Comparison of ENCODE assay signal across 29 cellular contexts in genomic region chr20:45630366-45630765, GRCh38. TPM values are rescaled to one million over a fixed set of nuclear protein-coding genes. Genes with fewer than 3 reads are reported as not detected.
"Had no signal": no experiment of that assay in that cellular context is flagged by ENCODE, and none has a peak within 500 bp of the region (broad histone marks: within the 10 kb centered on the region; RNA-seq: fewer than 3 reads in every experiment).

No MANE protein-coding gene starts in this region.

- FAIRE-seq: islet of Langerhans had no signal

- ATAC-seq: activated naive CD8-positive, alpha-beta T cell treated with anti-CD3 and anti-CD28 coated beads, Interleukin-2, amount 50 U/mL, for 24 hours had no signal

- H3K4me3 ChIP-seq: esophagus squamous epithelium, lung, sigmoid colon, thyroid gland, uterus had no signal

- DNase-seq: activated CD4-positive, alpha-beta T cell treated with anti-CD3 and anti-CD28 coated beads, Interleukin-2, amount 10 ng/mL, durations not matched to agents 7 days and 5 days; activated CD8-positive, alpha-beta memory T cell treated with anti-CD3 and anti-CD28 coated beads for 24 hours; activated CD8-positive, alpha-beta memory T cell treated with anti-CD3 and anti-CD28 coated beads, Interleukin-2, amount 50 U/mL, for 48 hours; activated effector memory CD4-positive, alpha-beta T cell treated with Interleukin-2 at 50 U/mL for 16 hours; activated naive CD4-positive, alpha-beta T cell treated with anti-CD3 and anti-CD28 coated beads, Interleukin-2, amount 10 ng/mL, durations not matched to agents 7 days and 5 days; activated naive CD8-positive, alpha-beta T cell treated with anti-CD3 and anti-CD28 coated beads, Interleukin-2, amount 50 U/mL, for 24 hours; activated T-cell treated with anti-CD3 and anti-CD28 coated beads, Interleukin-2, amount 50 U/mL, for 48 hours; aorta; effector CD8-positive, alpha-beta T cell; esophagus squamous epithelium; glutamatergic neuron; hippocampal formation; midbrain; nephron progenitor cell; nucleus accumbens; sigmoid colon; spleen; stimulated activated CD8-positive, alpha-beta memory T cell treated with anti-CD3 and anti-CD28 coated beads, Interleukin-4, amount 100 ng/mL, for 48 hours; stimulated activated naive CD4-positive, alpha-beta T cell; thyroid gland; uterus had no signal

- H3K9me3 ChIP-seq: esophagus squamous epithelium, sigmoid colon, thyroid gland, uterus had no signal

- H3K27ac ChIP-seq: esophagus squamous epithelium, foreskin keratinocyte, sigmoid colon, spleen, thyroid gland, uterus had no signal

- H3K4me1 ChIP-seq: esophagus squamous epithelium, foreskin keratinocyte, thyroid gland, uterus had no signal

- H3K27me3 ChIP-seq: sigmoid colon, thyroid gland, uterus had no signal

- H3K36me3 ChIP-seq: esophagus squamous epithelium, sigmoid colon, spleen, thyroid gland, uterus had no signal

RNA-seq across cellular contexts. Expression of gene WFDC9, which starts 0.7 kb away (rescaled TPM):
- total RNA-seq: activated CD4-positive, alpha-beta T cell treated with anti-CD3 and anti-CD28 coated beads, Interleukin-2, amount 10 ng/mL, durations not matched to agents 7 days and 5 days; aorta; cerebellum; esophagus squamous epithelium; foreskin keratinocyte; left lobe of liver; lung; myocyte; renal cortical epithelial cell; sigmoid colon; spleen; subcutaneous adipose tissue; thyroid gland; uterus had no signal
- polyA plus RNA-seq: aorta, foreskin keratinocyte, lung, sigmoid colon, spleen had no signal

RNA-seq across cellular contexts. Expression of gene WFDC10A, which starts 0.8 kb away (rescaled TPM):
- total RNA-seq: activated CD4-positive, alpha-beta T cell treated with anti-CD3 and anti-CD28 coated beads, Interleukin-2, amount 10 ng/mL, durations not matched to agents 7 days and 5 days; aorta; cerebellum; esophagus squamous epithelium; foreskin keratinocyte; left lobe of liver; lung; myocyte; renal cortical epithelial cell; sigmoid colon; spleen; subcutaneous adipose tissue; thyroid gland; uterus had no signal
- polyA plus RNA-seq: aorta, foreskin keratinocyte, lung, sigmoid colon, spleen had no signal

RNA-seq across cellular contexts. Expression of gene WFDC11, which starts 39.7 kb away (rescaled TPM):
- total RNA-seq: activated CD4-positive, alpha-beta T cell treated with anti-CD3 and anti-CD28 coated beads, Interleukin-2, amount 10 ng/mL, durations not matched to agents 7 days and 5 days; aorta; cerebellum; esophagus squamous epithelium; foreskin keratinocyte; left lobe of liver; lung; myocyte; renal cortical epithelial cell; sigmoid colon; spleen; subcutaneous adipose tissue; thyroid gland; uterus had no signal
- polyA plus RNA-seq: aorta, foreskin keratinocyte, lung, sigmoid colon, spleen had no signal

RNA-seq across cellular contexts. Expression of gene WFDC8, which starts 51.3 kb away (rescaled TPM):
- total RNA-seq: activated CD4-positive, alpha-beta T cell treated with anti-CD3 and anti-CD28 coated beads, Interleukin-2, amount 10 ng/mL, durations not matched to agents 7 days and 5 days; aorta; cerebellum; esophagus squamous epithelium; foreskin keratinocyte; left lobe of liver; myocyte; renal cortical epithelial cell; sigmoid colon; spleen; subcutaneous adipose tissue; uterus had no signal
- polyA plus RNA-seq: aorta, foreskin keratinocyte, lung, sigmoid colon, spleen had no signal
